In the genomic region with DNA sequence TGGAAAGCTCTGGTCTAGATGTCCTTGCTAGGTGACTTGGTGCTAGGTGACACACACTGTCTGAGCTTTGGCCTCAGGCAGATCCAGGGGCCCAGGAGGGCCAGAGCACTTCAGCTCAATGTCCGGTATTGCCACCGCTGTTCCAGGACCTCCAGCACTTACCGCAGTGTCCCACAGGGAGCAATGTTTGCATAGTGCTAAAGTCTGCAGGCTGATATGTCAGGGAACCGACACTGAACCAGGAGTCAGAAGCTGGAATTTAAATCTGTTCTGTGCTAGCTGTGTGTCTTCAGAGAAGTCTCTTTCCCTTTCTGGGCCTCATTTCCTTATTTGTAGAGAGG, we compare ENCODE assay signal across 1 cellular context.
TF ChIP-seq lines count a peak whose summit lies in the region.

No MANE protein-coding gene starts in this region.

TF ChIP-seq in HepG2, 621 proteins besides CTCF, POLR2A, EP300 and RAD21 (continued from another document):
- TF ChIP-seq MAFF (IDR thresholded peaks at IDR 0.05; ENCODE audit: low read depth, low read length), result no peak
- no peak for TF ChIP-seq ZNF775 (CRISPR knock-in tag; IDR thresholded peaks at IDR 0.05; ENCODE audit: borderline replicate concordance)
- TF ChIP-seq, protein P1, sequence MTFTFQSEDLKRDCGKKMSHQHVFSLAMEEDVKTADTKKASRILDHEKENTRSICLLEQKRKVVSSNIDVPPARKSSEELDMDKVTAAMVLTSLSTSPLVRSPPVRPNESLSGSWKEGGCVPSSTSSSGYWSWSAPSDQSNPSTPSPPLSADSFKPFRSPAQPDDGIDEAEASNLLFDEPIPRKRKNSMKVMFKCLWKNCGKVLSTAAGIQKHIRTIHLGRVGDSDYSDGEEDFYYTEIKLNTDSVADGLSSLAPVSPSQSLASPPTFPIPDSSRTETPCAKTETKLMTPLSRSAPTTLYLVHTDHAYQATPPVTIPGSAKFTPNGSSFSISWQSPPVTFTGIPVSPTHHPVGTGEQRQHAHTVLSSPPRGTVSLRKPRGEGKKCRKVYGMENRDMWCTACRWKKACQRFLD (CRISPR knock-in tag; IDR thresholded peaks at IDR 0.05; ENCODE audit: borderline replicate concordance), result no peak
- TF ChIP-seq NRL (CRISPR knock-in tag; IDR thresholded peaks at IDR 0.05; ENCODE audit: borderline replicate concordance), result no peak
- TF ChIP-seq, protein P2, sequence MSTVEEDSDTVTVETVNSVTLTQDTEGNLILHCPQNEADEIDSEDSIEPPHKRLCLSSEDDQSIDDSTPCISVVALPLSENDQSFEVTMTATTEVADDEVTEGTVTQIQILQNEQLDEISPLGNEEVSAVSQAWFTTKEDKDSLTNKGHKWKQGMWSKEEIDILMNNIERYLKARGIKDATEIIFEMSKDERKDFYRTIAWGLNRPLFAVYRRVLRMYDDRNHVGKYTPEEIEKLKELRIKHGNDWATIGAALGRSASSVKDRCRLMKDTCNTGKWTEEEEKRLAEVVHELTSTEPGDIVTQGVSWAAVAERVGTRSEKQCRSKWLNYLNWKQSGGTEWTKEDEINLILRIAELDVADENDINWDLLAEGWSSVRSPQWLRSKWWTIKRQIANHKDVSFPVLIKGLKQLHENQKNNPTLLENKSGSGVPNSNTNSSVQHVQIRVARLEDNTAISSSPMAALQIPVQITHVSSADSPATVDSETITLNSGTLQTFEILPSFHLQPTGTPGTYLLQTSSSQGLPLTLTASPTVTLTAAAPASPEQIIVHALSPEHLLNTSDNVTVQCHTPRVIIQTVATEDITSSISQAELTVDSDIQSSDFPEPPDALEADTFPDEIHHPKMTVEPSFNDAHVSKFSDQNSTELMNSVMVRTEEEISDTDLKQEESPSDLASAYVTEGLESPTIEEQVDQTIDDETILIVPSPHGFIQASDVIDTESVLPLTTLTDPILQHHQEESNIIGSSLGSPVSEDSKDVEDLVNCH (CRISPR knock-in tag; IDR thresholded peaks at IDR 0.05), result no peak
- peak; percentile 76 for TF ChIP-seq GFI1 (CRISPR knock-in tag; IDR thresholded peaks at IDR 0.05; ENCODE audit: borderline replicate concordance)
- TF ChIP-seq ZNF143 (CRISPR knock-in tag; IDR thresholded peaks at IDR 0.05), result peak; percentile 57; the same call in 1 of the 2 replicates
- peak; percentile 60; the same call in 1 of the 2 replicates for TF ChIP-seq MYC (CRISPR knock-in tag; IDR thresholded peaks at IDR 0.05; ENCODE audit: borderline replicate concordance)
- TF ChIP-seq, protein P3, sequence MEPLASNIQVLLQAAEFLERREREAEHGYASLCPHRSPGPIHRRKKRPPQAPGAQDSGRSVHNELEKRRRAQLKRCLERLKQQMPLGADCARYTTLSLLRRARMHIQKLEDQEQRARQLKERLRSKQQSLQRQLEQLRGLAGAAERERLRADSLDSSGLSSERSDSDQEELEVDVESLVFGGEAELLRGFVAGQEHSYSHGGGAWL (CRISPR knock-in tag; IDR thresholded peaks at IDR 0.05), result no peak
- TF ChIP-seq, protein P4, sequence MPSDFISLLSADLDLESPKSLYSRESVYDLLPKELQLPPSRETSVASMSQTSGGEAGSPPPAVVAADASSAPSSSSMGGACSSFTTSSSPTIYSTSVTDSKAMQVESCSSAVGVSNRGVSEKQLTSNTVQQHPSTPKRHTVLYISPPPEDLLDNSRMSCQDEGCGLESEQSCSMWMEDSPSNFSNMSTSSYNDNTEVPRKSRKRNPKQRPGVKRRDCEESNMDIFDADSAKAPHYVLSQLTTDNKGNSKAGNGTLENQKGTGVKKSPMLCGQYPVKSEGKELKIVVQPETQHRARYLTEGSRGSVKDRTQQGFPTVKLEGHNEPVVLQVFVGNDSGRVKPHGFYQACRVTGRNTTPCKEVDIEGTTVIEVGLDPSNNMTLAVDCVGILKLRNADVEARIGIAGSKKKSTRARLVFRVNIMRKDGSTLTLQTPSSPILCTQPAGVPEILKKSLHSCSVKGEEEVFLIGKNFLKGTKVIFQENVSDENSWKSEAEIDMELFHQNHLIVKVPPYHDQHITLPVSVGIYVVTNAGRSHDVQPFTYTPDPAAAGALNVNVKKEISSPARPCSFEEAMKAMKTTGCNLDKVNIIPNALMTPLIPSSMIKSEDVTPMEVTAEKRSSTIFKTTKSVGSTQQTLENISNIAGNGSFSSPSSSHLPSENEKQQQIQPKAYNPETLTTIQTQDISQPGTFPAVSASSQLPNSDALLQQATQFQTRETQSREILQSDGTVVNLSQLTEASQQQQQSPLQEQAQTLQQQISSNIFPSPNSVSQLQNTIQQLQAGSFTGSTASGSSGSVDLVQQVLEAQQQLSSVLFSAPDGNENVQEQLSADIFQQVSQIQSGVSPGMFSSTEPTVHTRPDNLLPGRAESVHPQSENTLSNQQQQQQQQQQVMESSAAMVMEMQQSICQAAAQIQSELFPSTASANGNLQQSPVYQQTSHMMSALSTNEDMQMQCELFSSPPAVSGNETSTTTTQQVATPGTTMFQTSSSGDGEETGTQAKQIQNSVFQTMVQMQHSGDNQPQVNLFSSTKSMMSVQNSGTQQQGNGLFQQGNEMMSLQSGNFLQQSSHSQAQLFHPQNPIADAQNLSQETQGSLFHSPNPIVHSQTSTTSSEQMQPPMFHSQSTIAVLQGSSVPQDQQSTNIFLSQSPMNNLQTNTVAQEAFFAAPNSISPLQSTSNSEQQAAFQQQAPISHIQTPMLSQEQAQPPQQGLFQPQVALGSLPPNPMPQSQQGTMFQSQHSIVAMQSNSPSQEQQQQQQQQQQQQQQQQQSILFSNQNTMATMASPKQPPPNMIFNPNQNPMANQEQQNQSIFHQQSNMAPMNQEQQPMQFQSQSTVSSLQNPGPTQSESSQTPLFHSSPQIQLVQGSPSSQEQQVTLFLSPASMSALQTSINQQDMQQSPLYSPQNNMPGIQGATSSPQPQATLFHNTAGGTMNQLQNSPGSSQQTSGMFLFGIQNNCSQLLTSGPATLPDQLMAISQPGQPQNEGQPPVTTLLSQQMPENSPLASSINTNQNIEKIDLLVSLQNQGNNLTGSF (CRISPR knock-in tag; IDR thresholded peaks at IDR 0.05), result 0 out of 2 replicates have a peak, but pooled peaks have one; percentile 60
- TF ChIP-seq, protein P5, sequence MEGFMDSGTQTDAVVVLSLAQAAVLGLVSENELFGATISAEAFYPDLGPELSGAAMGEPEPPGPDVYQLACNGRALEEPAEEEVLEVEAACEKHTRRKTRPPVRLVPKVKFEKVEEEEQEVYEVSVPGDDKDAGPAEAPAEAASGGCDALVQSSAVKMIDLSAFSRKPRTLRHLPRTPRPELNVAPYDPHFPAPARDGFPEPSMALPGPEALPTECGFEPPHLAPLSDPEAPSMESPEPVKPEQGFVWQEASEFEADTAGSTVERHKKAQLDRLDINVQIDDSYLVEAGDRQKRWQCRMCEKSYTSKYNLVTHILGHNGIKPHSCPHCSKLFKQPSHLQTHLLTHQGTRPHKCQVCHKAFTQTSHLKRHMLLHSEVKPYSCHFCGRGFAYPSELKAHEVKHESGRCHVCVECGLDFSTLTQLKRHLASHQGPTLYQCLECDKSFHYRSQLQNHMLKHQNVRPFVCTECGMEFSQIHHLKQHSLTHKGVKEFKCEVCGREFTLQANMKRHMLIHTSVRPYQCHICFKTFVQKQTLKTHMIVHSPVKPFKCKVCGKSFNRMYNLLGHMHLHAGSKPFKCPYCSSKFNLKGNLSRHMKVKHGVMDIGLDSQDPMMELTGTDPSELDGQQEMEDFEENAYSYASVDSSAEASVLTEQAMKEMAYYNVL (CRISPR knock-in tag; IDR thresholded peaks at IDR 0.05; ENCODE audit: borderline replicate concordance), result peak; percentile 87
- no peak for TF ChIP-seq TCF7L2 (IDR thresholded peaks at IDR 0.05; ENCODE audit: low read depth, low read length)
- TF ChIP-seq GTF3A (CRISPR knock-in tag; conservative IDR thresholded peaks at IDR 0.05), result no peak
- TF ChIP-seq CREM (IDR thresholded peaks at IDR 0.05), result peak; percentile 66; the same call in 1 of the 2 replicates
- no peak for TF ChIP-seq CREM (CRISPR knock-in tag; IDR thresholded peaks at IDR 0.05)
- TF ChIP-seq HMG20A (CRISPR knock-in tag; IDR thresholded peaks at IDR 0.05; ENCODE audit: borderline replicate concordance), result peak; percentile 87; the same call in 1 of the 2 replicates
- no peak for TF ChIP-seq TBL1XR1 (IDR thresholded peaks at IDR 0.05; ENCODE audit: borderline replicate concordance, low read length, partially characterized antibody)
- no peak for TF ChIP-seq MLLT10 (CRISPR knock-in tag; IDR thresholded peaks at IDR 0.05)
- TF ChIP-seq KDM5B (CRISPR knock-in tag; IDR thresholded peaks at IDR 0.05; ENCODE audit: borderline replicate concordance), result no peak; the same call in 1 of the 2 replicates
- no peak for TF ChIP-seq CCAR2 (optimal IDR thresholded peaks at IDR 0.05; ENCODE audit: low read depth, low read length)
- no peak for TF ChIP-seq KDM5A (IDR thresholded peaks at IDR 0.05; ENCODE audit: borderline replicate concordance, low read length)
TF ChIP-seq in HepG2: peak in this region for 222.
